ENCODE assay signal across 27 cellular contexts in genomic region chr2:185645529-185645928, GRCh38.
"Had no signal": no experiment of that assay in that cellular context is flagged by ENCODE, and none has a peak within 500 bp of the region (broad histone marks: within the 10 kb centered on the region; RNA-seq: fewer than 3 reads in every experiment).

No MANE protein-coding gene starts in this region.

- FAIRE-seq: colon, endothelial cell of umbilical vein had no signal

- DNase-seq: effector memory CD4-positive, alpha-beta T cell; foreskin keratinocyte; glutamatergic neuron; heart right ventricle; hypothalamus; immature natural killer cell; islet precursor cell; kidney glomerular epithelial cell; left colon; left ventricle myocardium superior; lower lobe of right lung; naive thymus-derived CD8-positive, alpha-beta T cell; nephron progenitor cell; nucleus accumbens; posterior cingulate gyrus; psoas muscle; retina; stimulated activated CD4-positive, alpha-beta T cell treated with anti-CD3 and anti-CD28 coated beads, Interleukin-4, amount 100 ng/mL, for 4 hours; stimulated activated naive CD8-positive, alpha-beta T cell treated with anti-CD3 and anti-CD28 coated beads, Interleukin-15, Interleukin-2, amounts not matched to agents 100 U/mL and 50 U/mL, for 24 hours; substantia nigra; testis; tibial artery had no signal

- H3K27me3 ChIP-seq: esophagus muscularis mucosa, foreskin keratinocyte, heart right ventricle, testis, tibial artery had no signal

- H3K4me1 ChIP-seq: esophagus muscularis mucosa, foreskin keratinocyte, heart right ventricle, lower lobe of right lung, psoas muscle, testis, tibial artery had no signal

- H3K36me3 ChIP-seq: esophagus muscularis mucosa, heart right ventricle, lower lobe of right lung, tibial artery had no signal

- H3K9me3 ChIP-seq: esophagus muscularis mucosa, lower lobe of right lung, psoas muscle, testis, tibial artery had no signal

- ATAC-seq: foreskin keratinocyte; heart right ventricle; left colon; left ventricle myocardium superior; lower lobe of right lung; naive thymus-derived CD8-positive, alpha-beta T cell; psoas muscle; sciatic nerve; stimulated activated memory B cell treated with anti-CD40 and anti-IgM and Interleukin-4, amounts not matched to agents 10 μg/mL and 1 μg/mL and 100 μg/mL, for 72 hours; stimulated activated naive CD8-positive, alpha-beta T cell treated with anti-CD3 and anti-CD28 coated beads, Interleukin-15, Interleukin-2, amounts not matched to agents 100 U/mL and 50 U/mL, for 24 hours had no signal

- H3K4me3 ChIP-seq: esophagus muscularis mucosa, heart right ventricle, lower lobe of right lung, psoas muscle, testis, tibial artery had no signal

- H3K27ac ChIP-seq: esophagus muscularis mucosa, foreskin keratinocyte, heart right ventricle, lower lobe of right lung, psoas muscle, testis, tibial artery had no signal
